In the genomic region with DNA sequence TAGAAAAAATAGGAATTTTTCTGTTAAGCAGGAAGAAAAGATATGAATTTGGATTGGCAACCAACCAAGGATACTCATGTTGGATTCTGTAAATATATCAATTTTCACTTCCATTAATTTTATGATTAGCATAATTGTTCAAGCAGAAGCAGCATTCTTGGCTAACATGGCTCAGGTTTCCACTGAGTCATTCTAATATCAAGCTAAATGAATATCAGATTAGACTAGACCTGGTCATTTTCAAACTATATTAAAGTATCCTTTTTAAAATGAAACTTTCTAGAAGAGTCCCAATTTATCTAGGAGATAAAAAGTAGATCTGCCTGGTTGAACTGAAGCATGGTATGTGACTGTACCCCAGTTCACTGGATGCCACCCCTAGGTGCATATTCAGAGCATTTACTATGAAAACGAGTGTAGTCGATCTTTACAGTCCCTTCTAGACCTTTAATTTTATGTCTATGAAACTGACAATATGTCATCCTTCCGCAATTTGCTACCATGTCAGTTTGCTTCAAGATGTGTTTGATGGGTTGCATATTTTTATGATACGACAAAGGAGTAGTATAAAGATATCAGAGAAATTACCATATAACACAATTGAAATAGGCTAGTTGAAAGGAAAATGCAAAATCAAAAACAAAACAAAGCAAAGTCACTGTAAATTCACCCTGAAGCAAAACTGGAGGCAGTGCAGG, we compare ENCODE assay signal across 15 cellular contexts.
DNase-seq lines count a peak whose midpoint lies in the region; TF ChIP-seq lines count a peak whose summit lies in the region.
"Had no signal": no experiment of that assay in that cellular context is flagged by ENCODE, and none has a peak within 500 bp of the region (broad histone marks: within the 10 kb centered on the region; RNA-seq: fewer than 3 reads in every experiment).

No MANE protein-coding gene starts in this region.

- peak overlapping the region; percentile 16 for H3K4me3 ChIP-seq in neural cell (ENCODE audit: low read length)
- H3K4me3 ChIP-seq: A549, GM23248, HAP-1 had no signal

- H3K27me3 ChIP-seq in neural cell (ENCODE audit: insufficient read depth, low read depth, low read length), result no peaks in the 10 kb centered on the region

- DNase-seq in NCI-H748 (lab: John Stamatoyannopoulos, UW; ENCODE audit: unreplicated experiment), result peak; percentile 34
- DNase-seq in NCI-H748 treated with DMSO at 0.1 percent for 48 hours (lab: John Stamatoyannopoulos, UW), result no peak
- peak; percentile 31 for DNase-seq in COR-L47 (lab: John Stamatoyannopoulos, UW)
- peak; percentile 37 for DNase-seq in NCI-H146 (lab: John Stamatoyannopoulos, UW)
- no peak for DNase-seq in COLO829 (ENCODE audit: low spot score)
- DNase-seq: AML-193; CD4-positive, alpha-beta T cell; DMS 273 treated with DMSO at 0.1 percent for 48 hours; DMS79; GDM1; GM23248 had no signal

- no peaks in the 10 kb centered on the region for H3K79me2 ChIP-seq in neural cell (replicated peaks; ENCODE audit: insufficient read depth, low read length)

- no peak for TF ChIP-seq CTCF in neural cell (IDR thresholded peaks at IDR 0.05; ENCODE audit: poor library complexity, severe bottlenecking)

- no peak overlapping the region for H2AFZ ChIP-seq in neural cell (ENCODE audit: low read depth, low read length)
- H2AFZ ChIP-seq: GM23248 had no signal

- peak; percentile 96 for TF ChIP-seq EP300 in neural cell (conservative IDR thresholded peaks at IDR 0.05; ENCODE audit: poor library complexity, severe bottlenecking)

- H3K9ac ChIP-seq in neural cell (ENCODE audit: low read length), result no peak overlapping the region
- H3K9ac ChIP-seq: GM23248 had no signal

- H3K9me2 ChIP-seq in neural cell (ENCODE audit: insufficient read depth, low read length), result no peaks in the 10 kb centered on the region

- H3F3A ChIP-seq in neural cell (ENCODE audit: insufficient read depth, low read length, poor library complexity, severe bottlenecking), result no peaks in the 10 kb centered on the region

- H4K20me1 ChIP-seq in neural cell (ENCODE audit: insufficient read depth), result no peaks in the 10 kb centered on the region

- no peaks in the 10 kb centered on the region for H3K9me3 ChIP-seq in neural cell (ENCODE audit: low read length)
- H3K9me3 ChIP-seq: A549, HAP-1 had no signal

- TF ChIP-seq RAD21 in neural cell (conservative IDR thresholded peaks at IDR 0.05), result no peak

- no peak overlapping the region for H3K4me2 ChIP-seq in neural cell (ENCODE audit: low read length)
- H3K4me2 ChIP-seq: A549 had no signal

- peak overlapping the region; percentile 43 for H3K27ac ChIP-seq in neural cell (ENCODE audit: low read length)
- H3K27ac ChIP-seq: A549, C4-2B, GM23248 had no signal

- H3K36me3 ChIP-seq in neural cell (ENCODE audit: insufficient read depth, low read length), result no peaks in the 10 kb centered on the region
- H3K36me3 ChIP-seq: HAP-1 had no signal

TF ChIP-seq in neural cell, 6 proteins besides CTCF, POLR2A, EP300 and RAD21:
- no peak for TF ChIP-seq MXI1 (conservative IDR thresholded peaks at IDR 0.05; ENCODE audit: poor library complexity, severe bottlenecking)
- no peak for TF ChIP-seq TAF1 (IDR thresholded peaks at IDR 0.05; ENCODE audit: low read depth)
- TF ChIP-seq POLR2AphosphoS5 (IDR thresholded peaks at IDR 0.05), result peak; percentile 77
- TF ChIP-seq, protein P1, sequence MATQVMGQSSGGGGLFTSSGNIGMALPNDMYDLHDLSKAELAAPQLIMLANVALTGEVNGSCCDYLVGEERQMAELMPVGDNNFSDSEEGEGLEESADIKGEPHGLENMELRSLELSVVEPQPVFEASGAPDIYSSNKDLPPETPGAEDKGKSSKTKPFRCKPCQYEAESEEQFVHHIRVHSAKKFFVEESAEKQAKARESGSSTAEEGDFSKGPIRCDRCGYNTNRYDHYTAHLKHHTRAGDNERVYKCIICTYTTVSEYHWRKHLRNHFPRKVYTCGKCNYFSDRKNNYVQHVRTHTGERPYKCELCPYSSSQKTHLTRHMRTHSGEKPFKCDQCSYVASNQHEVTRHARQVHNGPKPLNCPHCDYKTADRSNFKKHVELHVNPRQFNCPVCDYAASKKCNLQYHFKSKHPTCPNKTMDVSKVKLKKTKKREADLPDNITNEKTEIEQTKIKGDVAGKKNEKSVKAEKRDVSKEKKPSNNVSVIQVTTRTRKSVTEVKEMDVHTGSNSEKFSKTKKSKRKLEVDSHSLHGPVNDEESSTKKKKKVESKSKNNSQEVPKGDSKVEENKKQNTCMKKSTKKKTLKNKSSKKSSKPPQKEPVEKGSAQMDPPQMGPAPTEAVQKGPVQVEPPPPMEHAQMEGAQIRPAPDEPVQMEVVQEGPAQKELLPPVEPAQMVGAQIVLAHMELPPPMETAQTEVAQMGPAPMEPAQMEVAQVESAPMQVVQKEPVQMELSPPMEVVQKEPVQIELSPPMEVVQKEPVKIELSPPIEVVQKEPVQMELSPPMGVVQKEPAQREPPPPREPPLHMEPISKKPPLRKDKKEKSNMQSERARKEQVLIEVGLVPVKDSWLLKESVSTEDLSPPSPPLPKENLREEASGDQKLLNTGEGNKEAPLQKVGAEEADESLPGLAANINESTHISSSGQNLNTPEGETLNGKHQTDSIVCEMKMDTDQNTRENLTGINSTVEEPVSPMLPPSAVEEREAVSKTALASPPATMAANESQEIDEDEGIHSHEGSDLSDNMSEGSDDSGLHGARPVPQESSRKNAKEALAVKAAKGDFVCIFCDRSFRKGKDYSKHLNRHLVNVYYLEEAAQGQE (IDR thresholded peaks at IDR 0.05; ENCODE audit: borderline replicate concordance), result peak; percentile 36
- no peak for TF ChIP-seq SMC3 (conservative IDR thresholded peaks at IDR 0.05; ENCODE audit: poor library complexity)
- no peak for TF ChIP-seq EZH2 (IDR thresholded peaks at IDR 0.05; ENCODE audit: borderline replicate concordance, insufficient read depth, low read length, poor library complexity, severe bottlenecking)

Comparison
In these comparisons a context has a peak if more than half of its experiments do, and no peak if none do; other contexts are left out.
1. DNase-seq: peak in NCI-H748 (single experiment), COR-L47 (single experiment) and NCI-H146 (single experiment); none in NCI-H748 treated with DMSO at 0.1 percent for 48 hours (single experiment) and COLO829 (single experiment).